In genomic region chr14:70188608-70189540, GRCh38 we compare ENCODE assay signal across 9 cellular contexts. TPM values are rescaled to one million over a fixed set of nuclear protein-coding genes. Genes with fewer than 3 reads are reported as not detected.
DNase-seq lines count a peak whose midpoint lies in the region; ATAC-seq and TF ChIP-seq lines count a peak whose summit lies in the region.
"Had no signal": no experiment of that assay in that cellular context is flagged by ENCODE, and none has a peak within 500 bp of the region (broad histone marks: within the 10 kb centered on the region; RNA-seq: fewer than 3 reads in every experiment).

Gene SLC8A3, minus strand, starts transcription at chr14:70188951. Its CDS starts 20,529 bp downstream, at chr14:70168422.

- no peak within 1 kb of the TSS for H3K27ac ChIP-seq in ACC112 (ENCODE audit: low read depth, low read length)
- no peak within 1 kb of the TSS for H3K27ac ChIP-seq in esophagus (ENCODE audit: low read depth in 2 of 2, low read length in 1 of 2)

- H3K27ac Mint-ChIP-seq in activated B cell treated with CpG ODN at 0.5 μM for 24 hours: no peak within 1 kb of the TSS
- H3K27ac Mint-ChIP-seq in type B pancreatic cell: peak within 1 kb of the TSS; percentile 39

- peak within 1 kb of the TSS; percentile 73 for H3K4me3 ChIP-seq in ACC112 (ENCODE audit: low read depth, low read length)
- H3K4me3 ChIP-seq in esophagus (ENCODE audit: low read depth in 1 of 2, low read length in 2 of 2): peak within 1 kb of the TSS; percentile 36 to 46
- no peak within 1 kb of the TSS for H3K4me3 ChIP-seq in mucosa of descending colon

- in situ Hi-C loops in GM13977 (cut with MboI; ENCODE audit: low pct_unique_long_range_greater_than_20kb, low sequenced_read_pairs, unreplicated experiment): no loop called here

- H3K9me3 Mint-ChIP-seq in activated B cell treated with CpG ODN at 0.5 μM for 24 hours (no peaks in the 10 kb centered on the region), type B pancreatic cell (no peaks in the 10 kb centered on the region)

- intact Hi-C loops in activated B cell treated with CpG ODN at 0.5 μM for 24 hours (cut with micrococcal nuclease) (no loop called here), mucosa of descending colon (cut with DNase I, micrococcal nuclease) (no loop called here)

- H3K36me3 Mint-ChIP-seq in activated B cell treated with CpG ODN at 0.5 μM for 24 hours (ENCODE audit: low read depth) (no peaks in the 10 kb centered on the region), type B pancreatic cell (no peaks in the 10 kb centered on the region)

- DNase-seq in GM13977 (ENCODE audit: low spot score): peak; percentile 86
- DNase-seq in LHCN-M2 (ENCODE audit: low read depth): peak; percentile 78
- DNase-seq in activated B cell treated with CpG ODN at 0.5 μM for 24 hours: no peak
- DNase-seq in mucosa of descending colon: peak in 2 of 3 donors; percentile 2 to 48
- DNase-seq in type B pancreatic cell (ENCODE audit: extremely low spot score, unreplicated experiment): peak; percentile 77
- no peak for DNase-seq in DMS153 (lab: John Stamatoyannopoulos, UW)

- no peaks in the 10 kb centered on the region for H3K79me2 ChIP-seq in ACC112 (ENCODE audit: control insufficient read depth, insufficient read depth, low read length, unreplicated experiment)

- H3K4me1 ChIP-seq in ACC112 (ENCODE audit: control insufficient read depth, insufficient read depth, low read length, unreplicated experiment) (peaks cover 6% of the 10 kb centered on the region), esophagus (ENCODE audit: control insufficient read depth in 2 of 2, insufficient read depth in 2 of 2, low read length in 1 of 2) (peaks cover 3 to 10% of the 10 kb centered on the region in 2 donors), mucosa of descending colon (ENCODE audit: low read depth) (peaks cover 4% of the 10 kb centered on the region)

- H3K4me3 Mint-ChIP-seq in activated B cell treated with CpG ODN at 0.5 μM for 24 hours (peak within 1 kb of the TSS; percentile 83), type B pancreatic cell (peak within 1 kb of the TSS; percentile 90)

- no peaks in the 10 kb centered on the region for H3K36me3 ChIP-seq in ACC112 (ENCODE audit: insufficient read depth, low read length)
- no peaks in the 10 kb centered on the region for H3K36me3 ChIP-seq in esophagus (ENCODE audit: control insufficient read depth in 2 of 2, insufficient read depth in 2 of 2, low read length in 1 of 2)
- H3K36me3 ChIP-seq in mucosa of descending colon (ENCODE audit: low read depth): no peaks in the 10 kb centered on the region

- H3K27me3 ChIP-seq in ACC112 (ENCODE audit: insufficient read depth, low read length) (peaks cover 79% of the 10 kb centered on the region), esophagus (ENCODE audit: control insufficient read depth in 1 of 2, insufficient read depth in 2 of 2, low read length in 2 of 2) (peaks cover 0 to 3% of the 10 kb centered on the region in 2 donors)

- peaks cover 44% of the 10 kb centered on the region for H3K27me3 Mint-ChIP-seq in activated B cell treated with CpG ODN at 0.5 μM for 24 hours
- peaks cover 65% of the 10 kb centered on the region for H3K27me3 Mint-ChIP-seq in type B pancreatic cell

- TF ChIP-seq CTCF in GM13977 (IDR thresholded peaks at IDR 0.05; ENCODE audit: extremely low read depth, insufficient read depth, missing control alignments) (peak; percentile 12), activated B cell treated with CpG ODN at 0.5 μM for 24 hours (IDR thresholded peaks at IDR 0.05) (no peak), mucosa of descending colon (IDR thresholded peaks at IDR 0.05) (no peak), type B pancreatic cell (conservative IDR thresholded peaks at IDR 0.05) (no peak)

- H3K4me1 Mint-ChIP-seq in activated B cell treated with CpG ODN at 0.5 μM for 24 hours (peaks cover 27% of the 10 kb centered on the region), type B pancreatic cell (ENCODE audit: unreplicated experiment) (peaks cover 32% of the 10 kb centered on the region)

- POLR2A ChIA-PET in activated B cell treated with CpG ODN at 0.5 μM for 24 hours (lab: Charles Lee): no interaction called here

- peak within 1 kb of the TSS; percentile 68 for H2AFZ ChIP-seq in ACC112 (ENCODE audit: low read length, unreplicated experiment)

- ATAC-seq in activated B cell treated with CpG ODN at 0.5 μM for 24 hours (ENCODE audit: low read depth) (peak; percentile 28), mucosa of descending colon (peak; percentile 47)
- ATAC-seq: HCT116 had no signal

- H3K9me3 ChIP-seq in esophagus (ENCODE audit: control insufficient read depth in 2 of 2, insufficient read depth in 1 of 2, low read depth in 1 of 2, low read length in 1 of 2): peaks cover 0 to 2% of the 10 kb centered on the region in 2 donors
- no peaks in the 10 kb centered on the region for H3K9me3 ChIP-seq in mucosa of descending colon

- WGBS in esophagus, 2 donors: 1 to 2% methylated on average over 85 to 86 of the region's 86 CpGs

- CTCF ChIA-PET in activated B cell treated with CpG ODN at 0.5 μM for 24 hours (lab: Charles Lee): no interaction called here

RNA-seq across cellular contexts. Expression of gene SLC8A3, which starts in this region (rescaled TPM):
- total RNA-seq in LHCN-M2 (2014; rRNA removed) (10.6 and 12.8 TPM in 2 replicates), activated B cell treated with CpG ODN at 0.5 μM for 24 hours (0.12 and 0.13 TPM in 2 replicates), mucosa of descending colon (1 to 10 TPM in 1 of 3 donors, under 1 TPM in 2; 0.41 to 1.2 (median 0.67) TPM), type B pancreatic cell (ENCODE audit: low replicate concordance) (1.3 and 7.8 TPM in 2 replicates)
- polyA plus RNA-seq in LHCN-M2 (2012): 2.7 TPM
- under 1 TPM in 1 of 2 donors, not detected in 1; 0.04 TPM for polyA plus RNA-seq in esophagus

Comparison
In these comparisons a context has a peak if more than half of its experiments do, and no peak if none do; other contexts are left out.
1. Peak in ATAC-seq in activated B cell treated with CpG ODN at 0.5 μM for 24 hours; RNA of the gene not detected or under 1 TPM.
2. DNase-seq: peak in GM13977 (single experiment), LHCN-M2 (single experiment), mucosa of descending colon (2 of 3) and type B pancreatic cell (single experiment); none in activated B cell treated with CpG ODN at 0.5 μM for 24 hours (single experiment) and DMS153 (single experiment).